Comparison of ENCODE assay signal across 8 cellular contexts in the genomic region with DNA sequence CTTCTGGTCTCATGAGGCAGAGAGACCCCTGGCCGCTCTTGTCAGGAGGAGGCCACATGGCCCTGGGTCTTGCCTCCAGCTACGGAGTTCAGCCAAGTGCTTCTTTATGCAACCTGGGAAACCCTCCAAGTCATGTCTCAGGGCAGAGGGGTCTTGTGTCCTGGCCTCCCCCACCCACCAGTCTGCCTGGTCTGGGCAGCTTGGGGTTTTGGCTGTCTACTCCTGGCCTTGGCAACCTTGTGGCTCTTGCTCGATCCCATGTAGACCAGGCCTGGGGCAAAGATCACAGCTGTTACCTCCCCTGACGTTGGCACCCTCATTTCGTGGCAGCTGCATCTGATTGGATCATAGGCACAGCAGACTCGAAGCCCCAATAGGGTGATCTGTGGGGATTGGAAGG. TPM values are rescaled to one million over a fixed set of nuclear protein-coding genes. Genes with fewer than 3 reads are reported as not detected.
A peak's percentile ranks its signal among the peaks of the same experiment; 100 is the strongest.
DNase-seq lines count a peak whose midpoint lies in the region; ATAC-seq and TF ChIP-seq lines count a peak whose summit lies in the region.

No MANE protein-coding gene starts in this region.

- H3K36me3 ChIP-seq in muscle layer of duodenum (ENCODE audit: control insufficient read depth in 1 of 2, insufficient read depth in 2 of 2, low read length in 2 of 2) = peaks cover 15 to 21% of the 10 kb centered on the region in 2 donors
- peaks cover 30% of the 10 kb centered on the region for H3K36me3 ChIP-seq in endodermal cell (ENCODE audit: control insufficient read depth, insufficient read depth, low read length)

- no peaks in the 10 kb centered on the region for H3K27me3 Mint-ChIP-seq in activated naive CD8-positive, alpha-beta T cell treated with anti-CD3 and anti-CD28 coated beads, Interleukin-2, amount 50 U/mL, for 24 hours
- H3K27me3 Mint-ChIP-seq in endodermal cell (ENCODE audit: insufficient read depth) = no peaks in the 10 kb centered on the region

- H3K9me3 Mint-ChIP-seq in activated naive CD8-positive, alpha-beta T cell treated with anti-CD3 and anti-CD28 coated beads, Interleukin-2, amount 50 U/mL, for 24 hours = no peaks in the 10 kb centered on the region
- H3K9me3 Mint-ChIP-seq in endodermal cell = no peaks in the 10 kb centered on the region

- H3K9ac ChIP-seq in endodermal cell (ENCODE audit: extremely low read depth, low read length, poor library complexity, severe bottlenecking) = no peak overlapping the region

- no peaks in the 10 kb centered on the region for H3K27me3 ChIP-seq in muscle layer of duodenum (ENCODE audit: low read depth, low read length)
- no peaks in the 10 kb centered on the region for H3K27me3 ChIP-seq in endodermal cell (ENCODE audit: control insufficient read depth, insufficient read depth, low read length, poor library complexity, severe bottlenecking)

- H3K27ac ChIP-seq in 22Rv1 = peak overlapping the region; percentile 43; the same call in 1 of the 2 replicates
- peak overlapping the region; percentile 61 for H3K27ac ChIP-seq in muscle layer of duodenum (ENCODE audit: low read length)
- no peak overlapping the region for H3K27ac ChIP-seq in endodermal cell (ENCODE audit: low read depth, low read length)

- peaks cover 29 to 44% of the 10 kb centered on the region in 2 donors for H3K4me1 ChIP-seq in muscle layer of duodenum (ENCODE audit: control insufficient read depth in 1 of 2, insufficient read depth in 2 of 2, low read length in 2 of 2)
- H3K4me1 ChIP-seq in endodermal cell (ENCODE audit: control insufficient read depth, insufficient read depth, low read length) = no peaks in the 10 kb centered on the region

- H3K36me3 Mint-ChIP-seq in activated naive CD8-positive, alpha-beta T cell treated with anti-CD3 and anti-CD28 coated beads, Interleukin-2, amount 50 U/mL, for 24 hours (ENCODE audit: low read depth) = peaks cover 38% of the 10 kb centered on the region
- H3K36me3 Mint-ChIP-seq in endodermal cell (ENCODE audit: low read depth) = peaks cover 37% of the 10 kb centered on the region

- H3K9me3 ChIP-seq in muscle layer of duodenum (ENCODE audit: control insufficient read depth in 1 of 2, low read length in 2 of 2) (no peaks in the 10 kb centered on the region), endodermal cell (ENCODE audit: control insufficient read depth, low read length) (no peaks in the 10 kb centered on the region)

- TF ChIP-seq CTCF in 22Rv1 (IDR thresholded peaks at IDR 0.05) (no peak), endodermal cell (conservative IDR thresholded peaks at IDR 0.05) (no peak)

- peak overlapping the region; percentile 97 for H3K27ac Mint-ChIP-seq in activated naive CD8-positive, alpha-beta T cell treated with anti-CD3 and anti-CD28 coated beads, Interleukin-2, amount 50 U/mL, for 24 hours
- H3K27ac Mint-ChIP-seq in endodermal cell = no peak overlapping the region

- 94 to 100% methylated on average over 3 to 6 of the region's 6 CpGs for WGBS in endodermal cell (ENCODE audit: insufficient coverage in 1 of 2, insufficient read length in 1 of 2), 2 experiments

- H3K4me3 Mint-ChIP-seq in activated naive CD8-positive, alpha-beta T cell treated with anti-CD3 and anti-CD28 coated beads, Interleukin-2, amount 50 U/mL, for 24 hours = no peak overlapping the region
- no peak overlapping the region for H3K4me3 Mint-ChIP-seq in endodermal cell

- peak; percentile 5 for ATAC-seq in GM19463 (IDR thresholded peaks at IDR 0.05; ENCODE audit: unreplicated experiment)
- no peak for ATAC-seq in activated naive CD8-positive, alpha-beta T cell treated with anti-CD3 and anti-CD28 coated beads, Interleukin-2, amount 50 U/mL, for 24 hours
- ATAC-seq in GM21529 (IDR thresholded peaks at IDR 0.05; ENCODE audit: unreplicated experiment) = no peak
- ATAC-seq in HG02763 (IDR thresholded peaks at IDR 0.05; ENCODE audit: unreplicated experiment) = no peak

- H3K4me3 ChIP-seq in muscle layer of duodenum (ENCODE audit: low read depth in 1 of 2, low read length in 2 of 2) (no peak overlapping the region), endodermal cell (ENCODE audit: low read length) (no peak overlapping the region)

- no peak for DNase-seq in activated naive CD8-positive, alpha-beta T cell treated with anti-CD3 and anti-CD28 coated beads, Interleukin-2, amount 50 U/mL, for 24 hours
- no peak for DNase-seq in endodermal cell
- no peak for DNase-seq in stimulated activated CD4-positive, alpha-beta T cell treated with anti-CD3 and anti-CD28 coated beads, Interleukin-1b, Interleukin-23, amount 100 ng/mL, for 48 hours

- peaks cover 59% of the 10 kb centered on the region for H3K4me1 Mint-ChIP-seq in activated naive CD8-positive, alpha-beta T cell treated with anti-CD3 and anti-CD28 coated beads, Interleukin-2, amount 50 U/mL, for 24 hours
- H3K4me1 Mint-ChIP-seq in endodermal cell = peaks cover 11% of the 10 kb centered on the region

RNA-seq across cellular contexts. Expression of a gene that starts 28.3 kb away (rescaled TPM):
- total RNA-seq in endodermal cell = 10 to 100 TPM; 33.9 to 51.9 TPM
- polyA plus RNA-seq in endodermal cell (2013, experiment 1 of 2) = 4.3 TPM
- polyA plus RNA-seq in endodermal cell (2013, experiment 2 of 2) = 4.5 TPM
